In genomic region chr3:141336672-141337522, GRCh38 we compare ENCODE assay signal across 1 cellular context.
TF ChIP-seq lines count a peak whose summit lies in the region.

No MANE protein-coding gene starts in this region.

TF ChIP-seq in HepG2, 621 proteins besides CTCF, POLR2A, EP300 and RAD21 (continued from another document):
- TF ChIP-seq SOX13 (IDR thresholded peaks at IDR 0.05) (no peak), SOX13 (CRISPR knock-in tag; conservative IDR thresholded peaks at IDR 0.05 in 1 of 2, IDR thresholded peaks at IDR 0.05 in 1 of 2) (peak in 1 of 2 experiments; percentile 23; a peak in 1 of 4 replicates)
